In genomic region chr3:50611464-50612233, GRCh38 we compare ENCODE assay signal across 8 cellular contexts. TPM values are rescaled to one million over a fixed set of nuclear protein-coding genes. Genes with fewer than 3 reads are reported as not detected.
DNase-seq lines count a peak whose midpoint lies in the region; ATAC-seq, FAIRE-seq and TF ChIP-seq lines count a peak whose summit lies in the region.

CISH (minus strand) TSS chr3:50611774; CDS start chr3:50611650, 124 bp downstream.

- FAIRE-seq in GM19239 (lab: Jason Lieb, UNC): peak; percentile 95

- TF ChIP-seq POLR2A in lower leg skin (IDR thresholded peaks at IDR 0.05): peak in 1 of 2 donors; percentile 63

- ATAC-seq in HG03442 (IDR thresholded peaks at IDR 0.05; ENCODE audit: unreplicated experiment): peak; percentile 70

- DNase-seq in CD1c-positive myeloid dendritic cell (ENCODE audit: extremely low spot score) (peak; percentile 100), GM19239 (ENCODE audit: insufficient read length, low spot score) (peak; percentile 84), NCI-H748 (lab: John Stamatoyannopoulos, UW; ENCODE audit: unreplicated experiment) (peak; percentile 80), dermis microvascular lymphatic vessel endothelial cell (ENCODE audit: low read depth in 2 of 2) (peak; percentile 66 to 93), lower leg skin (ENCODE audit: low spot score in 2 of 2) (peak; percentile 93 to 99)
- peak; percentile 98 for DNase-seq in activated CD4-positive, alpha-beta T cell treated with anti-CD3 and anti-CD28 coated beads, Interleukin-2, amount 50 U/mL, for 4 hours
- DNase-seq in stimulated activated CD4-positive, alpha-beta T cell treated with anti-CD3 and anti-CD28 coated beads, Interleukin-4, amount 100 ng/mL, for 48 hours (ENCODE audit: low read depth in 2 of 2): peak; percentile 96 to 98

- intact Hi-C loops in lower leg skin (cut with DNase I; ENCODE audit: low total_unique reads): no loop called here

- 0 to 1% methylated on average over 37 to 51 of the region's 75 CpGs for WGBS in lower leg skin, 2 donors

- peak within 1 kb of the TSS; percentile 57 for H3K4me3 ChIP-seq in lower leg skin (ENCODE audit: low read depth, poor library complexity, severe bottlenecking)

- no peak for TF ChIP-seq CTCF in lower leg skin (IDR thresholded peaks at IDR 0.05)

RNA-seq across cellular contexts. Expression of gene CISH, which starts in this region (rescaled TPM):
- total RNA-seq in dermis microvascular lymphatic vessel endothelial cell: 0.13 and 0.38 TPM in 2 replicates
- total RNA-seq in lower leg skin: 10 to 100 TPM; 10.4 to 14.5 (median 12.9) TPM

Comparison
In these comparisons a context has a peak if more than half of its experiments do, and no peak if none do; other contexts are left out.
1. Peak in every context shown above with its lines: DNase-seq, ATAC-seq and H3K4me3 ChIP-seq.
2. Peak in DNase-seq in dermis microvascular lymphatic vessel endothelial cell; RNA of the gene not detected or under 1 TPM.